ENCODE assay signal across 16 cellular contexts in the genomic region with DNA sequence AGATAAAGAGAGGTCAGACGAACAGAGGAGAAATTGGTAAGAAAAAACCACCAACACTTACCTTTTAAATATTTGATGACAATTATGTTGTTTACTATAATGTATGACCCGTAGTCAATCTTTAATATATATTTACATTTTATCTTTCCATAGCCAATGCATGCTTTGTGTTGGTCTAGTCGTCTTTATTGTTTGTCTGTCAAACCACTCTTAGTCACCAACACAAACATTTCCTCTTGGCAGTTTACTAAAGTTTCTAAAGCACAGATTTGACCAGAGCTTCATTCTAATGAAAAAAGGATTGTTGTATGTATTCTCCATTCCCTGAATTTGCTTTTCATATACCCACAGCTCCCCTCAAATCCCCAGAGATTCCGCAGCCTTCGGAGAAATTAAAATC.
"Had no signal": no experiment of that assay in that cellular context is flagged by ENCODE, and none has a peak within 500 bp of the region (broad histone marks: within the 10 kb centered on the region; RNA-seq: fewer than 3 reads in every experiment).

No MANE protein-coding gene starts in this region.

- DNase-seq: activated CD4-positive, alpha-beta T cell treated with anti-CD3 and anti-CD28 coated beads, Interleukin-2, amount 50 U/mL, for 4 hours; activated gamma-delta T cell; cortex of kidney; glutamatergic neuron; hippocampal formation; islet precursor cell; left colon; lower lobe of right lung; nucleus accumbens; stimulated activated CD4-positive, alpha-beta T cell treated with anti-CD3 and anti-CD28 coated beads, Interleukin-2, amount 100 ng/mL, for 24 hours; stimulated activated naive CD4-positive, alpha-beta T cell treated with Interleukin-2 at 50 U/mL for 16 hours; substantia nigra; tibial artery; WERI-Rb-1 had no signal

- H3K4me3 ChIP-seq: esophagus muscularis mucosa, lower lobe of right lung, tibial artery had no signal

- ATAC-seq: activated naive CD4-positive, alpha-beta T cell treated with anti-CD3 and anti-CD28 coated beads, Interleukin-2, amount 50 U/mL, for 72 hours; left colon; lower lobe of right lung had no signal
